Comparison of ENCODE assay signal across 28 cellular contexts in genomic region chr1:78814176-78814575, GRCh38.
"Had no signal": no experiment of that assay in that cellular context is flagged by ENCODE, and none has a peak within 500 bp of the region (broad histone marks: within the 10 kb centered on the region; RNA-seq: fewer than 3 reads in every experiment).

No MANE protein-coding gene starts in this region.

- H3K9me3 ChIP-seq: neutrophil, pancreas, prostate gland, spleen, suprapubic skin, testis, tibial artery, transverse colon, upper lobe of right lung, uterus had no signal

- H3K4me3 ChIP-seq: pancreas, prostate gland, skin epidermis, smooth muscle cell, spleen, suprapubic skin, testis, tibial artery, transverse colon, upper lobe of right lung, uterus had no signal

- H3K36me3 ChIP-seq: neutrophil, pancreas, prostate gland, spleen, suprapubic skin, tibial artery, transverse colon, upper lobe of right lung, uterus had no signal

- FAIRE-seq: pancreas had no signal

- ATAC-seq: naive thymus-derived CD8-positive, alpha-beta T cell; natural killer cell treated with Interleukin-12 subunit alpha and Interleukin-12 subunit beta and Interleukin-15 and Interleukin-18, amount 100 ng/mL, for 72 hours; pancreas; right cardiac atrium; sciatic nerve; stimulated activated memory B cell treated with anti-CD40 and anti-IgM and Interleukin-4, amounts not matched to agents 10 μg/mL and 1 μg/mL and 100 μg/mL, for 72 hours; stimulated activated naive CD8-positive, alpha-beta T cell treated with anti-CD3 and anti-CD28 coated beads, Interleukin-15, amount 100 ng/mL, for 72 hours; stimulated activated naive CD8-positive, alpha-beta T cell treated with anti-CD3 and anti-CD28 coated beads, Interleukin-15, Interleukin-2, amounts not matched to agents 100 U/mL and 50 U/mL, for 24 hours; upper lobe of right lung had no signal

- DNase-seq: naive thymus-derived CD8-positive, alpha-beta T cell; nephron progenitor cell; nucleus accumbens; pancreas; right cardiac atrium; spleen; stimulated activated CD4-positive, alpha-beta T cell treated with anti-CD3 and anti-CD28 coated beads, Interleukin-12 subunit alpha, Interleukin-12 subunit beta, amount 100 ng/mL, for 4 hours; stimulated activated CD4-positive, alpha-beta T cell treated with anti-CD3 and anti-CD28 coated beads, Interleukin-1b, Interleukin-23, amount 100 ng/mL, for 48 hours; stimulated activated CD4-positive, alpha-beta T cell treated with anti-CD3 and anti-CD28 coated beads, Interleukin-4, amount 100 ng/mL, for 1 hour; stimulated activated CD4-positive, alpha-beta T cell treated with anti-CD3 and anti-CD28 coated beads, Interleukin-4, amount 100 ng/mL, for 4 hours; stimulated activated CD8-positive, alpha-beta memory T cell treated with anti-CD3 and anti-CD28 coated beads, Interleukin-4, amount 100 ng/mL, for 48 hours; stimulated activated naive CD4-positive, alpha-beta T cell; stimulated activated naive CD8-positive, alpha-beta T cell treated with anti-CD3 and anti-CD28 coated beads, Interleukin-15, amount 100 ng/mL, for 72 hours; stimulated activated naive CD8-positive, alpha-beta T cell treated with anti-CD3 and anti-CD28 coated beads, Interleukin-15, Interleukin-2, amounts not matched to agents 100 U/mL and 50 U/mL, for 24 hours; substantia nigra; testis; tibial artery; transverse colon; upper lobe of right lung; uterus had no signal

- H3K4me2 ChIP-seq: smooth muscle cell had no signal

- H3K27ac ChIP-seq: neutrophil, pancreas, prostate gland, skin epidermis, spleen, suprapubic skin, testis, tibial artery, transverse colon, upper lobe of right lung, uterus had no signal

- H3K27me3 ChIP-seq: neutrophil, pancreas, spleen, suprapubic skin, testis, tibial artery, transverse colon, upper lobe of right lung, uterus had no signal

- H3K4me1 ChIP-seq: pancreas, prostate gland, spleen, suprapubic skin, testis, tibial artery, transverse colon, upper lobe of right lung, uterus had no signal
